In the genomic region with DNA sequence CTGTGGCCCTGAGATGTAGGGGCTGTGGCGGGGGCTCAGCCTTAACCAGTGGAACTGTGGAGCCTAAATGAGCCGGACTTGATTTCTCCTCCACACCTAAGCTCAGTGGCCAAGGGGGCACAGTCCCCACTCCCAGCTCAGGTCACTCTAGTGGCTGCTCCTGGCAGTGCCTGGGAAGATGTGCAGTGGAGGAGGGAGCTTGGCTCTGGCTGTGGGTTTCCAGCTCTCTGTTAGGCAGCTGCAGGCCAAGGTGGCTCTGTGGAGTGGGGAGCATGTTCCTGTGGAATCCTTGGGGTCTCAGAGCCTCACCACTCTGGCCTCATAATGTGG, we compare ENCODE assay signal across 17 cellular contexts.
"Had no signal": no experiment of that assay in that cellular context is flagged by ENCODE, and none has a peak within 500 bp of the region (broad histone marks: within the 10 kb centered on the region; RNA-seq: fewer than 3 reads in every experiment).

No MANE protein-coding gene starts in this region.

- ATAC-seq: body of pancreas; gastrocnemius medialis; stimulated activated naive B cell treated with anti-CD40 and anti-IgM and Interleukin-4, amounts not matched to agents 10 μg/mL and 1 μg/mL and 100 μg/mL, for 72 hours had no signal

- FAIRE-seq: islet of Langerhans, urothelium cell line had no signal

- H3K36me3 Mint-ChIP-seq: naive B cell; stimulated activated naive B cell treated with anti-CD40 and anti-IgM and Interleukin-4, amounts not matched to agents 10 μg/mL and 1 μg/mL and 100 μg/mL, for 72 hours had no signal

- H3K27ac ChIP-seq: body of pancreas, gastrocnemius medialis, thyroid gland had no signal

- H3K9me3 Mint-ChIP-seq: naive B cell; stimulated activated naive B cell treated with anti-CD40 and anti-IgM and Interleukin-4, amounts not matched to agents 10 μg/mL and 1 μg/mL and 100 μg/mL, for 72 hours had no signal

- H3K4me1 ChIP-seq: adrenal gland, body of pancreas, gastrocnemius medialis, thyroid gland had no signal

- H3K4me3 Mint-ChIP-seq: stimulated activated naive B cell treated with anti-CD40 and anti-IgM and Interleukin-4, amounts not matched to agents 10 μg/mL and 1 μg/mL and 100 μg/mL, for 72 hours had no signal

- DNase-seq: activated CD4-positive, CD25-positive, alpha-beta regulatory T cell treated with anti-CD3 and anti-CD28 coated beads, Interleukin-2, amount 50 U/mL, for 72 hours; activated naive CD4-positive, alpha-beta T cell treated with anti-CD3 and anti-CD28 coated beads, Interleukin-2, amount 50 U/mL, for 16 hours; activated T-cell treated with anti-CD3 and anti-CD28 coated beads for 4 hours; adrenal gland; body of pancreas; cerebellar nuclear complex; dermis blood vessel endothelial cell; erythroblast; gastrocnemius medialis; mammary epithelial cell; naive B cell; stimulated activated CD4-positive, alpha-beta T cell treated with anti-CD3 and anti-CD28 coated beads, Interleukin-15, amount 100 ng/mL, for 24 hours; stimulated activated CD4-positive, alpha-beta T cell treated with anti-CD3 and anti-CD28 coated beads, Interleukin-4, amount 100 ng/mL, for 1 hour; stimulated activated naive B cell treated with anti-CD40 and anti-IgM and Interleukin-4, amounts not matched to agents 10 μg/mL and 1 μg/mL and 100 μg/mL, for 72 hours; thyroid gland had no signal

- H3K27ac Mint-ChIP-seq: naive B cell; stimulated activated naive B cell treated with anti-CD40 and anti-IgM and Interleukin-4, amounts not matched to agents 10 μg/mL and 1 μg/mL and 100 μg/mL, for 72 hours had no signal

- H3K27me3 ChIP-seq: adrenal gland, body of pancreas, gastrocnemius medialis, thyroid gland had no signal

- H3K4me1 Mint-ChIP-seq: naive B cell; stimulated activated naive B cell treated with anti-CD40 and anti-IgM and Interleukin-4, amounts not matched to agents 10 μg/mL and 1 μg/mL and 100 μg/mL, for 72 hours had no signal

- H3K4me3 ChIP-seq: adrenal gland, body of pancreas, gastrocnemius medialis, thyroid gland had no signal

- H3K36me3 ChIP-seq: adrenal gland, gastrocnemius medialis, thyroid gland had no signal

- H3K9me3 ChIP-seq: adrenal gland, body of pancreas, gastrocnemius medialis, thyroid gland had no signal
